17 cellular contexts compared by ENCODE assay signal in genomic region chr19:5883157-5883873, GRCh38. TPM values are rescaled to one million over a fixed set of nuclear protein-coding genes. Genes with fewer than 3 reads are reported as not detected.
"Had no signal": no experiment of that assay in that cellular context is flagged by ENCODE, and none has a peak within 500 bp of the region (broad histone marks: within the 10 kb centered on the region; RNA-seq: fewer than 3 reads in every experiment).

No MANE protein-coding gene starts in this region.

RNA-seq across cellular contexts. Expression of gene FUT5, which starts 13.0 kb away (rescaled TPM):
- total RNA-seq: activated CD4-positive, alpha-beta T cell treated with anti-CD3 and anti-CD28 coated beads, Interleukin-2, amount 10 ng/mL, durations not matched to agents 7 days and 5 days; ascending aorta; chondrocyte; frontal cortex; left ventricle myocardium inferior; lung; osteocyte; posterior vena cava; renal cortical epithelial cell; smooth muscle cell; T-helper 2 cell treated with Interferon-gamma antibody and Interleukin-4, amounts not matched to agents 100 ng/mL and 5 ng/mL, for 36 hours; urinary bladder had no signal
- polyA plus RNA-seq: esophagus, lung, smooth muscle cell, urinary bladder had no signal

RNA-seq across cellular contexts. Expression of gene FUT3, which starts 32.1 kb away (rescaled TPM):
- total RNA-seq: activated CD4-positive, alpha-beta memory T cell treated with anti-CD3 and anti-CD28 coated beads, Interleukin-2, amount 10 ng/mL, durations not matched to agents 7 days and 5 days; activated CD4-positive, alpha-beta T cell treated with anti-CD3 and anti-CD28 coated beads, Interleukin-2, amount 10 ng/mL, durations not matched to agents 7 days and 5 days; activated naive CD8-positive, alpha-beta T cell treated with anti-CD3 and anti-CD28 coated beads, Interleukin-2, amount 10 ng/mL, durations not matched to agents 7 days and 5 days; ascending aorta; chondrocyte; frontal cortex; left ventricle myocardium inferior; natural killer cell; osteocyte; posterior vena cava; sciatic nerve; T-helper 2 cell treated with Interferon-gamma antibody and Interleukin-4, amounts not matched to agents 100 ng/mL and 5 ng/mL, for 36 hours had no signal
